Comparison of ENCODE assay signal across 17 cellular contexts in the genomic region with DNA sequence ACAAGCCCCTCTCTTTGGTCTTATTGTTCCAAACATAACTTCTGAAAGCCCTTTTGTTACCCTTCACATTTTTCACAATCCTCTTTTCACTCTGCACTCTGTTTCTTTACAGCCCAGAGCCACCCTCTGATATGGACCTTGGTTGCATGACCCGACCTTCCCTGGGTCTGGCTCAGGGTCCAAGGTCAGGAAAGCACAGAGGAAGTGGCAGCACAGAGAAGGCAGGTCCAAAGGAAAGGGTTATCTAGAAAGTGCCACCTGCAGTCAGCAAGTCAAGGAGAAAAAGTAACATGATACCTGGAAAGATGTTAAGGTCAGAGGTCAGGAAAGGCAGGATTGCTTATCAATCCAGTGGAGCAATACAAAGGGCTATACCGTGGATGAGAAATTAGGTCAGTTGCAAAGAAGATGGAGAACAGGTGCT. TPM values are rescaled to one million over a fixed set of nuclear protein-coding genes. Genes with fewer than 3 reads are reported as not detected.
DNase-seq lines count a peak whose midpoint lies in the region; FAIRE-seq and TF ChIP-seq lines count a peak whose summit lies in the region.
"Had no signal": no experiment of that assay in that cellular context is flagged by ENCODE, and none has a peak within 500 bp of the region (broad histone marks: within the 10 kb centered on the region; RNA-seq: fewer than 3 reads in every experiment).

No MANE protein-coding gene starts in this region.

- no peak for TF ChIP-seq POLR2A in thyroid gland (IDR thresholded peaks at IDR 0.05)

- POLR2A ChIA-PET in PC-9 (lab: Charles Lee; ENCODE audit: unreplicated experiment) = interaction anchor here (0.6 to 1.0 kb wide), 2 partner anchors 24 to 29 kb away, joined by 3 to 4 read pairs; no protein-coding TSS in a partner anchor

- CTCF ChIA-PET in PC-9 (lab: Charles Lee) = interaction anchor here (1.3 kb wide), 1 partner anchor 34 kb away, joined by 4 read pairs; no protein-coding TSS in a partner anchor

- 87 to 92% methylated on average over 2 of the region's 2 CpGs for WGBS in thyroid gland, 2 donors

- H4K20me1 ChIP-seq in PC-9 (ENCODE audit: insufficient read depth) = peaks cover 65% of the 10 kb centered on the region

- H3K4me3 Mint-ChIP-seq in mesothelial cell of epicardium = no peak overlapping the region
- H3K4me3 Mint-ChIP-seq: activated CD4-positive, alpha-beta memory T cell treated with anti-CD3 and anti-CD28 coated beads for 36 hours; activated naive CD8-positive, alpha-beta T cell treated with anti-CD3 and anti-CD28 coated beads, Interleukin-2, amount 10 ng/mL, durations not matched to agents 7 days and 5 days; central memory CD8-positive, alpha-beta T cell had no signal

- intact Hi-C loops in PC-9 (cut with micrococcal nuclease; ENCODE audit: unreplicated experiment) = no loop called here
- intact Hi-C loops in thyroid gland (cut with DNase I) = no loop called here

- H3K27me3 Mint-ChIP-seq in mesothelial cell of epicardium (ENCODE audit: low read depth) = no peaks in the 10 kb centered on the region
- H3K27me3 Mint-ChIP-seq: activated CD4-positive, alpha-beta memory T cell treated with anti-CD3 and anti-CD28 coated beads for 36 hours had no signal

- no peaks in the 10 kb centered on the region for H3K9me3 ChIP-seq in PC-9 (ENCODE audit: insufficient read depth, low read depth)
- H3K9me3 ChIP-seq in thyroid gland = no peaks in the 10 kb centered on the region

- peak overlapping the region; percentile 1; the same call in 1 of the 2 replicates for H3K4me3 ChIP-seq in PC-9
- no peak overlapping the region for H3K4me3 ChIP-seq in thyroid gland (replicated peaks in 1 of 3)
- H3K4me3 ChIP-seq: BLaER1 treated with 17β-estradiol and CSF1 and Interleukin-3, amounts not matched to agents 10 nM and 100 nM had no signal

- H3K9me3 Mint-ChIP-seq in mesothelial cell of epicardium = no peaks in the 10 kb centered on the region
- H3K9me3 Mint-ChIP-seq: activated CD4-positive, alpha-beta memory T cell treated with anti-CD3 and anti-CD28 coated beads for 36 hours; activated naive CD8-positive, alpha-beta T cell treated with anti-CD3 and anti-CD28 coated beads, Interleukin-2, amount 10 ng/mL, durations not matched to agents 7 days and 5 days; central memory CD8-positive, alpha-beta T cell had no signal

- H3K27ac Mint-ChIP-seq in mesothelial cell of epicardium = peak overlapping the region; percentile 92
- H3K27ac Mint-ChIP-seq: activated CD4-positive, alpha-beta memory T cell treated with anti-CD3 and anti-CD28 coated beads for 36 hours; activated naive CD8-positive, alpha-beta T cell treated with anti-CD3 and anti-CD28 coated beads, Interleukin-2, amount 10 ng/mL, durations not matched to agents 7 days and 5 days had no signal

- peaks cover 69% of the 10 kb centered on the region for H3K4me1 Mint-ChIP-seq in mesothelial cell of epicardium
- H3K4me1 Mint-ChIP-seq: central memory CD8-positive, alpha-beta T cell had no signal

- no peak for FAIRE-seq in urothelium cell line (lab: Jason Lieb, UNC)
- FAIRE-seq: kidney had no signal

- peaks cover 100% of the 10 kb centered on the region for H3K79me2 ChIP-seq in PC-9 (ENCODE audit: low read depth)

- H3K4me1 ChIP-seq in PC-9 (replicated peaks; ENCODE audit: insufficient read depth) = peaks cover 86% of the 10 kb centered on the region
- peaks cover 25 to 45% of the 10 kb centered on the region in 2 donors for H3K4me1 ChIP-seq in thyroid gland

- peaks cover 95% of the 10 kb centered on the region for H3F3A ChIP-seq in PC-9 (ENCODE audit: insufficient read depth, low read depth)

- H2AFZ ChIP-seq in PC-9 = no peak overlapping the region

- peak overlapping the region; percentile 65 for H3K4me2 ChIP-seq in PC-9

- H3K27me3 ChIP-seq in PC-9 (ENCODE audit: insufficient read depth, low read depth) = no peaks in the 10 kb centered on the region
- no peaks in the 10 kb centered on the region for H3K27me3 ChIP-seq in thyroid gland
- H3K27me3 ChIP-seq: BLaER1 treated with 17β-estradiol and CSF1 and Interleukin-3, amounts not matched to agents 10 nM and 100 nM had no signal

- no TSS peak for BruUV-seq in PC-9 (replicated peaks; lab: Mats Ljungman, UMichigan)

- TF ChIP-seq CTCF in PC-9 (conservative IDR thresholded peaks at IDR 0.05) (no peak), mesothelial cell of epicardium (IDR thresholded peaks at IDR 0.05; ENCODE audit: unreplicated experiment) (no peak), thyroid gland (IDR thresholded peaks at IDR 0.05) (no peak)

- H3K36me3 Mint-ChIP-seq in mesothelial cell of epicardium = no peaks in the 10 kb centered on the region
- H3K36me3 Mint-ChIP-seq: activated CD4-positive, alpha-beta memory T cell treated with anti-CD3 and anti-CD28 coated beads for 36 hours; activated naive CD8-positive, alpha-beta T cell treated with anti-CD3 and anti-CD28 coated beads, Interleukin-2, amount 10 ng/mL, durations not matched to agents 7 days and 5 days had no signal

- H3K27ac ChIP-seq in PC-9 (peak overlapping the region; percentile 86), caudate nucleus (ENCODE audit: low read depth, low read length) (peak overlapping the region; percentile 11), thyroid gland (peak overlapping the region; percentile 84 to 88 (median 85))

- DNase-seq in PC-9 = no peak
- DNase-seq in caudate nucleus (lab: John Stamatoyannopoulos, UW) = no peak
- DNase-seq in mesothelial cell of epicardium (ENCODE audit: low spot score in 2 of 2, unreplicated experiment in 2 of 2) = no peak
- no peak for DNase-seq in thyroid gland
- no peak for DNase-seq in anterior cingulate cortex (lab: John Stamatoyannopoulos, UW)
- no peak for DNase-seq in urothelium cell line (ENCODE audit: low spot score)
- no peak for DNase-seq in NCI-H1417 treated with DMSO at 0.1 percent for 48 hours (lab: John Stamatoyannopoulos, UW)
- DNase-seq: activated CD4-positive, alpha-beta memory T cell treated with anti-CD3 and anti-CD28 coated beads for 36 hours; activated naive CD8-positive, alpha-beta T cell treated with anti-CD3 and anti-CD28 coated beads, Interleukin-2, amount 10 ng/mL, durations not matched to agents 7 days and 5 days; activated T-cell treated with anti-CD3 and anti-CD28 coated beads, Interleukin-2, amount 50 U/mL, for 48 hours; DMS53; kidney; NCI-H1930; NCI-H510A; stimulated activated CD4-positive, alpha-beta T cell treated with anti-CD3 and anti-CD28 coated beads, Interleukin-12 subunit alpha, Interleukin-12 subunit beta, amount 100 ng/mL, for 4 hours had no signal

- H3K36me3 ChIP-seq in PC-9 (ENCODE audit: low read depth) (peaks cover 83% of the 10 kb centered on the region), thyroid gland (no peaks in the 10 kb centered on the region)

- H3K9me2 ChIP-seq in PC-9 (ENCODE audit: insufficient read depth) = no peaks in the 10 kb centered on the region

RNA-seq across cellular contexts. Expression of a gene that starts 18.4 kb away (rescaled TPM):
- 62.5 and 70.0 TPM in 2 replicates for total RNA-seq in PC-9 (2021)
- total RNA-seq in mesothelial cell of epicardium = 9.0 to 9.2 TPM (median 9.1 TPM) in 3 replicates
- 10 to 100 TPM; 29.6 to 46.7 (median 37.0) TPM for total RNA-seq in thyroid gland

Comparison
In these comparisons a context has a peak if more than half of its experiments do, and no peak if none do; other contexts are left out.
1. H3K27ac ChIP-seq: peak in every context shown above with its lines; median percentile 86 in PC-9; 85 in thyroid gland; 11 in caudate nucleus.